23 cellular contexts compared by ENCODE assay signal in the genomic region with DNA sequence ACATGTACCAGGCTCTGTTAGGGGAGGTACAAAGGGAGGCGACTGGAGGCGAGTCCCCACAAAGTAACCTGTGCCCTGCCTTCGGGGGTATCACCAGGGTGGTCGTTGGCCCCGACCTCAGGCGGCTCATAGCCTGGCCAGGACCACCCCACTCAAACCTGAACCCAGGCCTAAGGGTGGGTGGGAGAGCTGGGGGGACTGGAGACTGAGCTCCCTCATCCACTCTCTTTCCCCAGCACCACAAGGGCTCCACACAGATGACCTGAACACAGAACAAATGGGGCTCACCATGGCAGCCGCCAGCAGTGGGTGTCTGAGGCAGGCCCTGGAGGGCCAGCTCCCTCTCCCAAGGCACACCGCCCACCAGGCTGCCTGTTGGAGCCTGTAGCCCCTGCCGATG.
A peak's percentile ranks its signal among the peaks of the same experiment; 100 is the strongest.
DNase-seq lines count a peak whose midpoint lies in the region; ATAC-seq and TF ChIP-seq lines count a peak whose summit lies in the region.
"Had no signal": no experiment of that assay in that cellular context is flagged by ENCODE, and none has a peak within 500 bp of the region (broad histone marks: within the 10 kb centered on the region; RNA-seq: fewer than 3 reads in every experiment).

No MANE protein-coding gene starts in this region.

- CTCF ChIA-PET in SK-N-SH (lab: Yijun Ruan, JAX), result interaction anchor here (1.9 kb wide), 1 partner anchor 295 kb away, joined by 4 read pairs; no protein-coding TSS in a partner anchor

- peaks cover 3% of the 10 kb centered on the region for H3F3A ChIP-seq in SK-N-SH (replicated peaks; ENCODE audit: insufficient read depth)

- no peak overlapping the region for H3K4me3 ChIP-seq in RWPE2 (ENCODE audit: severe bottlenecking)
- H3K4me3 ChIP-seq in left lung, result no peak overlapping the region
- no peak overlapping the region for H3K4me3 ChIP-seq in tibial artery
- no peak overlapping the region for H3K4me3 ChIP-seq in Karpas-422 (ENCODE audit: low read length)
- no peak overlapping the region for H3K4me3 ChIP-seq in SK-N-SH (ENCODE audit: low read depth in 2 of 2, low read length in 1 of 2)
- H3K4me3 ChIP-seq: GM23248, HAP-1, MG63 had no signal

- H3K27ac ChIP-seq in RWPE2 (ENCODE audit: poor library complexity, severe bottlenecking) (no peak overlapping the region), left lung (no peak overlapping the region), tibial artery (no peak overlapping the region), Karpas-422 (ENCODE audit: low read length) (no peak overlapping the region), SK-N-SH (ENCODE audit: low read depth in 2 of 2, low read length in 1 of 2) (no peak overlapping the region)
- H3K27ac ChIP-seq: GM23248, HL-60 had no signal

- H3K9me3 ChIP-seq in RWPE2 (ENCODE audit: severe bottlenecking) (peaks cover 8% of the 10 kb centered on the region), left lung (no peaks in the 10 kb centered on the region), tibial artery (no peaks in the 10 kb centered on the region), Karpas-422 (ENCODE audit: low read length) (no peaks in the 10 kb centered on the region), SK-N-SH (no peaks in the 10 kb centered on the region)
- H3K9me3 ChIP-seq: HAP-1 had no signal

- 74% methylated on average over 8 of the region's 9 CpGs for WGBS in SK-N-SH (ENCODE audit: low lambda C conversion rate)

- peaks cover 5% of the 10 kb centered on the region; the same call in 1 of the 2 replicates for H4K20me1 ChIP-seq in Karpas-422 (ENCODE audit: insufficient read depth, low read depth, low read length)
- no peaks in the 10 kb centered on the region for H4K20me1 ChIP-seq in SK-N-SH (ENCODE audit: insufficient read depth)

- TF ChIP-seq EP300 in SK-N-SH (IDR thresholded peaks at IDR 0.05; ENCODE audit: borderline replicate concordance in 1 of 2, low read depth in 1 of 2, low read length in 1 of 2), result no peak

- no peaks in the 10 kb centered on the region for H3K36me3 ChIP-seq in RWPE2 (ENCODE audit: low read depth)
- H3K36me3 ChIP-seq in left lung, result no peaks in the 10 kb centered on the region
- H3K36me3 ChIP-seq in tibial artery, result no peaks in the 10 kb centered on the region
- no peaks in the 10 kb centered on the region for H3K36me3 ChIP-seq in Karpas-422 (ENCODE audit: insufficient read depth, low read length)
- no peaks in the 10 kb centered on the region for H3K36me3 ChIP-seq in SK-N-SH (replicated peaks in 1 of 2; ENCODE audit: control insufficient read depth in 1 of 2, insufficient read depth in 2 of 2, low read length in 1 of 2)
- H3K36me3 ChIP-seq: HAP-1, MG63 had no signal

- H3K9me2 ChIP-seq in Karpas-422 (replicated peaks; ENCODE audit: insufficient read depth, low read length) (no peaks in the 10 kb centered on the region), SK-N-SH (no peaks in the 10 kb centered on the region)

- POLR2A ChIA-PET in SK-N-SH (lab: Yijun Ruan, JAX), result no interaction called here

- no peaks in the 10 kb centered on the region for H3K27me3 ChIP-seq in RWPE2 (ENCODE audit: insufficient read depth, poor library complexity, severe bottlenecking)
- peaks cover 0 to 6% of the 10 kb centered on the region in 2 donors for H3K27me3 ChIP-seq in left lung
- no peaks in the 10 kb centered on the region for H3K27me3 ChIP-seq in tibial artery
- no peaks in the 10 kb centered on the region for H3K27me3 ChIP-seq in Karpas-422 (ENCODE audit: low read length)
- H3K27me3 ChIP-seq in SK-N-SH (ENCODE audit: insufficient read depth), result no peaks in the 10 kb centered on the region
- H3K27me3 ChIP-seq: MG63 had no signal

- DNase-seq in activated effector memory CD4-positive, alpha-beta T cell treated with anti-CD3 and anti-CD28 coated beads, Interleukin-2, amount 50 U/mL, for 16 hours, result peak; percentile 50
- DNase-seq in activated effector memory CD4-positive, alpha-beta T cell treated with Interleukin-2 at 50 U/mL for 16 hours, result no peak
- DNase-seq in RWPE2 (ENCODE audit: low spot score) (peak; percentile 33), left lung (peak; percentile 20 to 44), tibial artery (peak; percentile 14 to 62), Karpas-422 (no peak), SK-N-SH (no peak)
- DNase-seq: CD4-positive, CD25-positive, alpha-beta regulatory T cell; COR-L47; DMS 273 treated with DMSO at 0.1 percent for 48 hours; GDM1; GM23248; Kasumi-1; MG63; NCI-H1048; NCI-H1436; NCI-H1930; NCI-H226; NCI-H524; NCI-H82; OCI-M1 had no signal

- H3K79me2 ChIP-seq in Karpas-422 (ENCODE audit: low read length) (no peaks in the 10 kb centered on the region), SK-N-SH (ENCODE audit: insufficient read depth) (no peaks in the 10 kb centered on the region)

- H2AFZ ChIP-seq in Karpas-422 (ENCODE audit: low read length), result no peak overlapping the region
- no peak overlapping the region for H2AFZ ChIP-seq in SK-N-SH (ENCODE audit: low read depth)
- H2AFZ ChIP-seq: GM23248 had no signal

- TF ChIP-seq CTCF in RWPE2 (IDR thresholded peaks at IDR 0.05; ENCODE audit: poor library complexity, severe bottlenecking) (no peak), left lung (IDR thresholded peaks at IDR 0.05) (no peak), tibial artery (IDR thresholded peaks at IDR 0.05) (no peak), SK-N-SH (IDR thresholded peaks at IDR 0.05) (no peak)

- H3K4me1 ChIP-seq in RWPE2 (ENCODE audit: insufficient read depth, poor library complexity, severe bottlenecking) (peaks cover 9% of the 10 kb centered on the region), left lung (peaks cover 5 to 8% of the 10 kb centered on the region in 2 donors), tibial artery (peaks cover 0 to 62% (median 16%) of the 10 kb centered on the region in 4 donors), Karpas-422 (ENCODE audit: low read length) (peaks cover 15% of the 10 kb centered on the region), SK-N-SH (ENCODE audit: control insufficient read depth in 1 of 2, insufficient read depth in 2 of 2, low read depth in 1 of 2, low read length in 1 of 2) (peaks cover 7 to 17% of the 10 kb centered on the region in 2 experiments; a peak in 3 of 4 replicates)

- ATAC-seq in RWPE2 (ENCODE audit: low read depth) (no peak), left lung (no peak)

- H3K9ac ChIP-seq in Karpas-422 (ENCODE audit: low read length) (no peak overlapping the region), SK-N-SH (no peak overlapping the region)
- H3K9ac ChIP-seq: GM23248 had no signal

- intact Hi-C loops in left lung (cut with DNase I), result no loop called here
- intact Hi-C loops in tibial artery (cut with DNase I; ENCODE audit: low total_unique reads), result no loop called here

- H3K4me2 ChIP-seq in Karpas-422 (ENCODE audit: low read depth, low read length, poor library complexity, severe bottlenecking) (no peak overlapping the region), SK-N-SH (no peak overlapping the region)

- TF ChIP-seq RAD21 in SK-N-SH (IDR thresholded peaks at IDR 0.05; ENCODE audit: low read length), result no peak

TF ChIP-seq in SK-N-SH, 30 proteins besides CTCF, POLR2A, EP300 and RAD21 (continues in another document):
- TF ChIP-seq PBX3 (IDR thresholded peaks at IDR 0.05) (no peak), CHD2 (IDR thresholded peaks at IDR 0.05; ENCODE audit: low read length, partially characterized antibody) (no peak), SMC3 (IDR thresholded peaks at IDR 0.05; ENCODE audit: low read depth, low read length) (no peak), EZH2phosphoT487 (IDR thresholded peaks at IDR 0.05; ENCODE audit: borderline replicate concordance, low read depth) (no peak), POLR2AphosphoS5 (IDR thresholded peaks at IDR 0.05; ENCODE audit: low read depth, low read length) (no peak), RCOR1 (IDR thresholded peaks at IDR 0.05; ENCODE audit: low read length) (no peak)
- TF ChIP-seq, protein P1, sequence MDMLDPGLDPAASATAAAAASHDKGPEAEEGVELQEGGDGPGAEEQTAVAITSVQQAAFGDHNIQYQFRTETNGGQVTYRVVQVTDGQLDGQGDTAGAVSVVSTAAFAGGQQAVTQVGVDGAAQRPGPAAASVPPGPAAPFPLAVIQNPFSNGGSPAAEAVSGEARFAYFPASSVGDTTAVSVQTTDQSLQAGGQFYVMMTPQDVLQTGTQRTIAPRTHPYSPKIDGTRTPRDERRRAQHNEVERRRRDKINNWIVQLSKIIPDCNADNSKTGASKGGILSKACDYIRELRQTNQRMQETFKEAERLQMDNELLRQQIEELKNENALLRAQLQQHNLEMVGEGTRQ (IDR thresholded peaks at IDR 0.05; ENCODE audit: borderline replicate concordance, low read depth, low read length), result no peak
- TF ChIP-seq, protein P2, sequence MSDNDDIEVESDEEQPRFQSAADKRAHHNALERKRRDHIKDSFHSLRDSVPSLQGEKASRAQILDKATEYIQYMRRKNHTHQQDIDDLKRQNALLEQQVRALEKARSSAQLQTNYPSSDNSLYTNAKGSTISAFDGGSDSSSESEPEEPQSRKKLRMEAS (IDR thresholded peaks at IDR 0.05; ENCODE audit: low read depth), result no peak
- TF ChIP-seq, protein P3, sequence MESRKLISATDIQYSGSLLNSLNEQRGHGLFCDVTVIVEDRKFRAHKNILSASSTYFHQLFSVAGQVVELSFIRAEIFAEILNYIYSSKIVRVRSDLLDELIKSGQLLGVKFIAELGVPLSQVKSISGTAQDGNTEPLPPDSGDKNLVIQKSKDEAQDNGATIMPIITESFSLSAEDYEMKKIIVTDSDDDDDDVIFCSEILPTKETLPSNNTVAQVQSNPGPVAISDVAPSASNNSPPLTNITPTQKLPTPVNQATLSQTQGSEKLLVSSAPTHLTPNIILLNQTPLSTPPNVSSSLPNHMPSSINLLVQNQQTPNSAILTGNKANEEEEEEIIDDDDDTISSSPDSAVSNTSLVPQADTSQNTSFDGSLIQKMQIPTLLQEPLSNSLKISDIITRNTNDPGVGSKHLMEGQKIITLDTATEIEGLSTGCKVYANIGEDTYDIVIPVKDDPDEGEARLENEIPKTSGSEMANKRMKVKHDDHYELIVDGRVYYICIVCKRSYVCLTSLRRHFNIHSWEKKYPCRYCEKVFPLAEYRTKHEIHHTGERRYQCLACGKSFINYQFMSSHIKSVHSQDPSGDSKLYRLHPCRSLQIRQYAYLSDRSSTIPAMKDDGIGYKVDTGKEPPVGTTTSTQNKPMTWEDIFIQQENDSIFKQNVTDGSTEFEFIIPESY (IDR thresholded peaks at IDR 0.05; ENCODE audit: borderline replicate concordance, low read depth), result no peak

Comparison
In these comparisons a context has a peak if more than half of its experiments do, and no peak if none do; other contexts are left out.
1. DNase-seq: peak in activated effector memory CD4-positive, alpha-beta T cell treated with anti-CD3 and anti-CD28 coated beads, Interleukin-2, amount 50 U/mL, for 16 hours (single experiment), RWPE2 (single experiment), left lung (2 of 2) and tibial artery (2 of 2); none in activated effector memory CD4-positive, alpha-beta T cell treated with Interleukin-2 at 50 U/mL for 16 hours (single experiment), Karpas-422 (single experiment) and SK-N-SH (single experiment).